Comparison of ENCODE assay signal across 8 cellular contexts in the genomic region with DNA sequence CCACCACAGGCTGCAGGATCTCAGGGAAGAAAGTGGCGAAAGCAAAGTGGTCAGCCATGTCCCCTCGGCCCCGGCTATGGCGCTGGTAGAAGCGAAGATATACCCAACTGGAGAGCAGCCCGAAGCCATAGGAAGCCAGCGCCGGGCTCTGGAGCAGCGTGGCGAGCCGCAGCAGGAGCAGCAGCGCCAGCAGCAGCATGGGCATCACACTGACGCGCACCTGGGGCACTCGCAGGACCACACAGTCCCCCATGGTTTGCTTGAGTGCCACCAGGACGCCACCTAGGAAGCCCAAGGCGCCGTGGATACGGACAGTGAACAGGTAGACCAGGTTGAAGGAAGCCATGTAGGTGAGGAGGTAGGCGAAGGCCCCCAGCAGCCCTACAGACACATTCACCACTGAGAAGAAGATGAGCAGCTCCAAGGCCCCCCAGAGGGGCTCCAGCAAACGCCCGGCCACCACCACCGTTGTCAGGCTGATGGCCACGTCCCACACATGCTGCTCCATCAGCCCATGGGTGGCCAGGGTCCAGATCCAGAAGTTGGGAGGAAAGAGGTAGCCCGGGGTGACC. TPM values are rescaled to one million over a fixed set of nuclear protein-coding genes. Genes with fewer than 3 reads are reported as not detected.
DNase-seq lines count a peak whose midpoint lies in the region; ATAC-seq and TF ChIP-seq lines count a peak whose summit lies in the region.

No MANE protein-coding gene starts in this region.

- no peaks in the 10 kb centered on the region for H3K9me3 ChIP-seq in ascending aorta
- H3K9me3 ChIP-seq in right lobe of liver = no peaks in the 10 kb centered on the region
- H3K9me3 ChIP-seq in tibial nerve = no peaks in the 10 kb centered on the region

- peak overlapping the region; percentile 96 for H3K4me3 Mint-ChIP-seq in activated T-cell treated with anti-CD3 and anti-CD28 coated beads, Interleukin-2, amount 50 U/mL, for 24 hours

- no peaks in the 10 kb centered on the region for H3K27me3 ChIP-seq in ascending aorta
- no peaks in the 10 kb centered on the region for H3K27me3 ChIP-seq in right lobe of liver
- no peaks in the 10 kb centered on the region for H3K27me3 ChIP-seq in tibial nerve

- TF ChIP-seq CTCF in ascending aorta (IDR thresholded peaks at IDR 0.05) (no peak), right lobe of liver (IDR thresholded peaks at IDR 0.05) (no peak), tibial nerve (IDR thresholded peaks at IDR 0.05) (no peak), GM10266 (IDR thresholded peaks at IDR 0.05; ENCODE audit: control insufficient read depth, insufficient read depth, low read depth, missing control alignments) (no peak)

- WGBS in right lobe of liver (ENCODE audit: insufficient coverage, low coverage, low lambda C conversion rate, missing lambda C conversion rate) = 67% methylated on average over 13 of the region's 25 CpGs
- 49 to 50% methylated on average over 22 to 24 of the region's 25 CpGs for WGBS in tibial nerve, 2 donors

- peaks cover 18 to 39% of the 10 kb centered on the region in 2 donors for H3K36me3 ChIP-seq in ascending aorta
- peaks cover 0 to 20% (median 5%) of the 10 kb centered on the region in 4 donors for H3K36me3 ChIP-seq in right lobe of liver
- peaks cover 0 to 42% (median 12%) of the 10 kb centered on the region in 3 donors for H3K36me3 ChIP-seq in tibial nerve

- no peak for ATAC-seq in right lobe of liver

- intact Hi-C loops in ascending aorta (cut with DNase I) (loop anchor here (2.0 to 5.0 kb wide), 2 partner anchors 208 to 254 kb away; a partner anchor contains a TSS), right lobe of liver (cut with DNase I) (no loop called here)

- H3K27ac ChIP-seq in ascending aorta (peak overlapping the region; percentile 89 to 90), right lobe of liver (peak overlapping the region; percentile 69 to 86 (median 80)), tibial nerve (peak overlapping the region; percentile 69 to 97 (median 94))

- H3K4me1 ChIP-seq in ascending aorta = peaks cover 14 to 33% of the 10 kb centered on the region in 2 donors
- H3K4me1 ChIP-seq in right lobe of liver = peaks cover 0 to 40% (median 24%) of the 10 kb centered on the region in 4 donors
- H3K4me1 ChIP-seq in tibial nerve = peaks cover 8 to 50% (median 33%) of the 10 kb centered on the region in 4 donors

- H3K9me3 Mint-ChIP-seq in activated T-cell treated with anti-CD3 and anti-CD28 coated beads, Interleukin-2, amount 50 U/mL, for 24 hours = no peaks in the 10 kb centered on the region

- H3K4me1 Mint-ChIP-seq in activated T-cell treated with anti-CD3 and anti-CD28 coated beads, Interleukin-2, amount 50 U/mL, for 24 hours (ENCODE audit: low read depth) = peaks cover 49% of the 10 kb centered on the region

- peak overlapping the region; percentile 95 for H3K27ac Mint-ChIP-seq in activated T-cell treated with anti-CD3 and anti-CD28 coated beads, Interleukin-2, amount 50 U/mL, for 24 hours

- peaks cover 55% of the 10 kb centered on the region for H3K36me3 Mint-ChIP-seq in activated T-cell treated with anti-CD3 and anti-CD28 coated beads, Interleukin-2, amount 50 U/mL, for 24 hours (ENCODE audit: low read depth)

- peak overlapping the region; percentile 87 to 92 for H3K4me3 ChIP-seq in ascending aorta
- H3K4me3 ChIP-seq in right lobe of liver = peak overlapping the region; percentile 87 to 98 (median 92)
- peak overlapping the region; percentile 82 to 98 (median 91) for H3K4me3 ChIP-seq in tibial nerve

- no peak for DNase-seq in activated T-cell treated with anti-CD3 and anti-CD28 coated beads, Interleukin-2, amount 50 U/mL, for 24 hours
- no peak for DNase-seq in activated T-cell treated with anti-CD3 and anti-CD28 coated beads, Interleukin-2, amount 50 U/mL, for 48 hours
- DNase-seq in ascending aorta (ENCODE audit: low spot score in 2 of 2) (peak in 1 of 2 donors; percentile 72), right lobe of liver (peak in 1 of 3 donors; percentile 62), tibial nerve (ENCODE audit: low spot score in 2 of 2) (no peak), GM10266 (ENCODE audit: extremely low spot score) (no peak), GOT3 (lab: John Stamatoyannopoulos, UW) (no peak), NCI-H2196 (lab: John Stamatoyannopoulos, UW; ENCODE audit: unreplicated experiment) (no peak)

- H3K27me3 Mint-ChIP-seq in activated T-cell treated with anti-CD3 and anti-CD28 coated beads, Interleukin-2, amount 50 U/mL, for 24 hours = no peaks in the 10 kb centered on the region

- no peak for TF ChIP-seq POLR2A in right lobe of liver (IDR thresholded peaks at IDR 0.05)
- TF ChIP-seq POLR2A in tibial nerve (IDR thresholded peaks at IDR 0.05) = no peak

- TF ChIP-seq EP300 in tibial nerve (IDR thresholded peaks at IDR 0.05) = no peak

RNA-seq across cellular contexts. Expression of a gene that starts 0.9 kb away (rescaled TPM):
- total RNA-seq in ascending aorta (55.7 TPM), right lobe of liver (10 to 100 TPM; 15.0 to 30.9 (median 19.2) TPM), tibial nerve (10 to 100 TPM; 56.7 to 72.4 (median 68.2) TPM)

RNA-seq across cellular contexts. Expression of a gene that starts 7.8 kb away (rescaled TPM):
- total RNA-seq in ascending aorta (20.2 TPM), right lobe of liver (10 to 100 TPM; 14.3 to 29.4 (median 20.7) TPM), tibial nerve (10 to 100 TPM; 16.2 to 21.6 (median 19.2) TPM)

RNA-seq across cellular contexts. Expression of a gene that starts 7.9 kb away (rescaled TPM):
- total RNA-seq in ascending aorta = 37.8 TPM
- 10 to 100 TPM; 10.6 to 18.3 (median 14.4) TPM for total RNA-seq in right lobe of liver
- total RNA-seq in tibial nerve = 10 to 100 TPM; 22.7 to 35.2 (median 27.2) TPM

RNA-seq across cellular contexts. Expression of a gene that starts 12.9 kb away (rescaled TPM):
- total RNA-seq in ascending aorta (not detected), right lobe of liver (under 1 TPM; 0.25 to 0.70 (median 0.46) TPM), tibial nerve (1 to 10 TPM in 2 of 4 donors, under 1 TPM in 1, not detected in 1; 0.30 to 1.7 (median 1.3) TPM)

RNA-seq across cellular contexts. Expression of a gene that starts 17.8 kb away (rescaled TPM):
- total RNA-seq in ascending aorta = 34.9 TPM
- 10 to 100 TPM in 3 of 6 experiments, 1 to 10 TPM in 3; 5.2 to 17.8 (median 9.1) TPM for total RNA-seq in right lobe of liver
- 10 to 100 TPM; 77.4 to 99.0 (median 82.6) TPM for total RNA-seq in tibial nerve
